In the genomic region with DNA sequence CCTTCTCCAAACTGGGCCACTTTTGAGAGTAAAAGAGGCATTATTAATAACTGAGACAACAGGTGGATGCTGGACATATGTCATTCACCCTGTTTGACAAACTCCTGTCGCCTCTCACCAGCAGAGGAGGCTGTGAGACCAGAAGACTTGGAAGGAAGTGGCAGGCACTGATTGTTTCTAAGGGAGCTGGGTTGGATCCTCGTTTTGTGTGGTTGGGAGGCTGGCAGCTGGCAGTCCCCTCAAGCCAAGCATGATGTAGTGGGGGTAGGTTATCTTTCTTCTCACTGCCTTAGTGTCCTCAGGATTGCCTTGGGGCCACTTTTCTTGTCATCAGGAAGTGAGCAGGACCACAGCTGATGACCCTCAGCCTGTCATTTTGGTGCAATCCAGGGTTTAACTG, we compare ENCODE assay signal across 9 cellular contexts.
DNase-seq lines count a peak whose midpoint lies in the region; ATAC-seq and TF ChIP-seq lines count a peak whose summit lies in the region.
"Had no signal": no experiment of that assay in that cellular context is flagged by ENCODE, and none has a peak within 500 bp of the region (broad histone marks: within the 10 kb centered on the region; RNA-seq: fewer than 3 reads in every experiment).

No MANE protein-coding gene starts in this region.

- H3K36me3 ChIP-seq in Loucy (ENCODE audit: insufficient read depth, low read length), result no peaks in the 10 kb centered on the region

- no peaks in the 10 kb centered on the region for H3K79me2 ChIP-seq in Loucy (ENCODE audit: insufficient read depth, low read length)

- DNase-seq in NCI-H1417 (lab: John Stamatoyannopoulos, UW) (peak in 2 of 3 experiments; percentile 13 to 61), NCI-H1417 treated with DMSO at 0.1 percent for 48 hours (lab: John Stamatoyannopoulos, UW) (no peak), endothelial cell (ENCODE audit: low spot score) (peak; percentile 56), progenitor cell of endocrine pancreas (ENCODE audit: low spot score, unreplicated experiment) (no peak), NOMO-1 treated with DMSO at 0.1 percent for 48 hours (lab: John Stamatoyannopoulos, UW; ENCODE audit: unreplicated experiment) (no peak), NCI-H146 (lab: John Stamatoyannopoulos, UW) (no peak)

- H3K4me1 Mint-ChIP-seq in endothelial cell (ENCODE audit: unreplicated experiment) (peaks cover 21% of the 10 kb centered on the region), progenitor cell of endocrine pancreas (ENCODE audit: low read depth) (peaks cover 28% of the 10 kb centered on the region)
- H3K4me1 Mint-ChIP-seq: B cell had no signal

- no peaks in the 10 kb centered on the region for H3K9me3 ChIP-seq in Loucy (ENCODE audit: insufficient read depth, low read depth, low read length)

- peak overlapping the region; percentile 55 for H3K27ac Mint-ChIP-seq in endothelial cell (ENCODE audit: unreplicated experiment)
- peak overlapping the region; percentile 95 for H3K27ac Mint-ChIP-seq in progenitor cell of endocrine pancreas
- H3K27ac Mint-ChIP-seq: B cell had no signal

- no peaks in the 10 kb centered on the region for H3K4me1 ChIP-seq in Loucy (ENCODE audit: insufficient read depth, low read length, poor library complexity, severe bottlenecking)

- no peaks in the 10 kb centered on the region for H3K27me3 ChIP-seq in Loucy (ENCODE audit: insufficient read depth, low read length, poor library complexity, severe bottlenecking)

- no peak for ATAC-seq in HG03045 (IDR thresholded peaks at IDR 0.05; ENCODE audit: unreplicated experiment)

- H3K4me3 Mint-ChIP-seq in endothelial cell (ENCODE audit: unreplicated experiment) (no peak overlapping the region), progenitor cell of endocrine pancreas (ENCODE audit: low read depth) (no peak overlapping the region)
- H3K4me3 Mint-ChIP-seq: B cell had no signal

- H3K4me3 ChIP-seq in Loucy (ENCODE audit: low read length, poor library complexity, severe bottlenecking), result no peak overlapping the region

- H3K9me2 ChIP-seq in Loucy (replicated peaks; ENCODE audit: low read depth, low read length), result no peaks in the 10 kb centered on the region

- no peaks in the 10 kb centered on the region for H3F3A ChIP-seq in Loucy (ENCODE audit: low read depth)

- TF ChIP-seq CTCF in Loucy (conservative IDR thresholded peaks at IDR 0.05; ENCODE audit: low read length) (peak; percentile 64), endothelial cell (IDR thresholded peaks at IDR 0.05; ENCODE audit: unreplicated experiment) (peak; percentile 31), progenitor cell of endocrine pancreas (IDR thresholded peaks at IDR 0.05; ENCODE audit: unreplicated experiment) (peak; percentile 30)

- H3K36me3 Mint-ChIP-seq in endothelial cell (ENCODE audit: low read depth, unreplicated experiment) (no peaks in the 10 kb centered on the region), progenitor cell of endocrine pancreas (ENCODE audit: insufficient read depth) (peaks cover 3% of the 10 kb centered on the region)

- H3K9me3 Mint-ChIP-seq in endothelial cell (ENCODE audit: unreplicated experiment) (no peaks in the 10 kb centered on the region), progenitor cell of endocrine pancreas (ENCODE audit: low read depth) (peaks cover 5% of the 10 kb centered on the region)

- no peaks in the 10 kb centered on the region for H4K20me1 ChIP-seq in Loucy (ENCODE audit: insufficient read depth, low read length, poor library complexity, severe bottlenecking)

- H3K9ac ChIP-seq in Loucy (ENCODE audit: low read depth, low read length, poor library complexity, severe bottlenecking), result no peak overlapping the region

- no peak overlapping the region for H3K4me2 ChIP-seq in Loucy (ENCODE audit: low read depth, low read length, poor library complexity, severe bottlenecking)

- no peak overlapping the region for H2AFZ ChIP-seq in Loucy (ENCODE audit: low read length)

- H3K27me3 Mint-ChIP-seq in endothelial cell (ENCODE audit: unreplicated experiment) (peaks cover 2% of the 10 kb centered on the region), progenitor cell of endocrine pancreas (peaks cover 5% of the 10 kb centered on the region)
- H3K27me3 Mint-ChIP-seq: B cell had no signal

Comparison
In these comparisons a context has a peak if more than half of its experiments do, and no peak if none do; other contexts are left out.
1. DNase-seq: peak in NCI-H1417 (2 of 3) and endothelial cell (single experiment); none in NCI-H1417 treated with DMSO at 0.1 percent for 48 hours (single experiment), progenitor cell of endocrine pancreas (single experiment), NOMO-1 treated with DMSO at 0.1 percent for 48 hours (single experiment) and NCI-H146 (single experiment).
2. Peak in every context shown above with its lines, with median percentiles within 50 percentile points of each other: CTCF ChIP-seq.